ENCODE assay signal across 8 cellular contexts in genomic region chr5:124747770-124748686, GRCh38. TPM values are rescaled to one million over a fixed set of nuclear protein-coding genes. Genes with fewer than 3 reads are reported as not detected.
DNase-seq lines count a peak whose midpoint lies in the region; ATAC-seq, FAIRE-seq and TF ChIP-seq lines count a peak whose summit lies in the region.

No MANE protein-coding gene starts in this region.

- peaks cover 20% of the 10 kb centered on the region for H3K4me1 ChIP-seq in HAP-1
- peaks cover 13% of the 10 kb centered on the region for H3K4me1 ChIP-seq in keratinocyte (ENCODE audit: control insufficient read depth, extremely low read depth, insufficient read depth, low read length)

- TF ChIP-seq CTCF in astrocyte of the spinal cord (IDR thresholded peaks at IDR 0.05; ENCODE audit: low read depth, low read length), result no peak
- no peak for TF ChIP-seq CTCF in keratinocyte (optimal IDR thresholded peaks at IDR 0.05 in 1 of 3, IDR thresholded peaks at IDR 0.05 in 1 of 3, conservative IDR thresholded peaks at IDR 0.05 in 1 of 3; ENCODE audit: extremely low read depth in 1 of 3, insufficient read depth in 2 of 3, low read length in 3 of 3)

- H3K36me3 ChIP-seq in HAP-1 (replicated peaks) (no peaks in the 10 kb centered on the region), keratinocyte (ENCODE audit: control insufficient read depth in 2 of 2, extremely low read depth in 1 of 2, insufficient read depth in 2 of 2, low read length in 2 of 2) (no peaks in the 10 kb centered on the region)

- in situ Hi-C loops in HAP-1 (cut with MboI; ENCODE audit: low sequenced_read_pairs) (no loop called here), astrocyte of the spinal cord (cut with HindIII; ENCODE audit: low sequenced_read_pairs) (no loop called here)

- peaks cover 6% of the 10 kb centered on the region for H3K4me1 Mint-ChIP-seq in activated T-helper 17 cell treated with anti-CD3 and anti-CD28 coated beads, Interleukin-2, amount 50 U/mL, for 72 hours

- H3K79me2 ChIP-seq in keratinocyte (ENCODE audit: control insufficient read depth, insufficient read depth, low read length), result no peaks in the 10 kb centered on the region

- peak; percentile 54 for ATAC-seq in GM18498 (IDR thresholded peaks at IDR 0.05; ENCODE audit: unreplicated experiment)
- no peak for ATAC-seq in activated T-helper 17 cell treated with anti-CD3 and anti-CD28 coated beads, Interleukin-2, amount 50 U/mL, for 72 hours (replicated peaks)

- dilution Hi-C loops in keratinocyte (cut with MboI; ENCODE audit: extremely low pct_ligation_motif_present, low sequenced_read_pairs), result no loop called here

- H3K4me3 ChIP-seq in HAP-1 (peak overlapping the region; percentile 37), astrocyte of the spinal cord (ENCODE audit: low read depth, low read length) (peak overlapping the region; percentile 74), keratinocyte (ENCODE audit: control insufficient read depth in 2 of 3, extremely low read depth in 1 of 3, insufficient read depth in 2 of 3, low read depth in 1 of 3, low read length in 3 of 3) (peak overlapping the region; percentile 40 to 79 (median 66))

- no peak for FAIRE-seq in keratinocyte (lab: Jason Lieb, UNC)

- H2AFZ ChIP-seq in keratinocyte (ENCODE audit: control insufficient read depth, low read length), result peak overlapping the region; percentile 66

- H3K27ac Mint-ChIP-seq in activated T-helper 17 cell treated with anti-CD3 and anti-CD28 coated beads, Interleukin-2, amount 50 U/mL, for 72 hours, result no peak overlapping the region

- H3K27me3 ChIP-seq in HAP-1 (ENCODE audit: low read depth) (no peaks in the 10 kb centered on the region), keratinocyte (ENCODE audit: control insufficient read depth, extremely low read depth, insufficient read depth, low read length) (peaks cover 16% of the 10 kb centered on the region)

- H3K9me1 ChIP-seq in keratinocyte (ENCODE audit: control insufficient read depth, extremely low read depth, insufficient read depth, low read length), result no peaks in the 10 kb centered on the region

- H3K9me3 ChIP-seq in HAP-1, result no peaks in the 10 kb centered on the region
- H3K9me3 ChIP-seq in keratinocyte (ENCODE audit: control insufficient read depth, low read depth, low read length), result no peaks in the 10 kb centered on the region

- H4K20me1 ChIP-seq in keratinocyte (ENCODE audit: control insufficient read depth, extremely low read depth, insufficient read depth, low read length), result no peaks in the 10 kb centered on the region

- peak overlapping the region; percentile 73 for H3K9ac ChIP-seq in keratinocyte (ENCODE audit: control insufficient read depth, extremely low read depth, insufficient read depth, low read length)

- H3K9me3 Mint-ChIP-seq in activated T-helper 17 cell treated with anti-CD3 and anti-CD28 coated beads, Interleukin-2, amount 50 U/mL, for 72 hours, result no peaks in the 10 kb centered on the region

- no peaks in the 10 kb centered on the region for H3K36me3 Mint-ChIP-seq in activated T-helper 17 cell treated with anti-CD3 and anti-CD28 coated beads, Interleukin-2, amount 50 U/mL, for 72 hours (ENCODE audit: low read depth)

- H3K27ac ChIP-seq in keratinocyte (ENCODE audit: control insufficient read depth, insufficient read depth, low read length) (peak overlapping the region; percentile 29), substantia nigra (ENCODE audit: low read depth, low read length, poor library complexity, severe bottlenecking) (peak overlapping the region; percentile 81)

- peaks cover 8% of the 10 kb centered on the region for H3K27me3 Mint-ChIP-seq in activated T-helper 17 cell treated with anti-CD3 and anti-CD28 coated beads, Interleukin-2, amount 50 U/mL, for 72 hours

- no peak overlapping the region for H3K4me3 Mint-ChIP-seq in activated T-helper 17 cell treated with anti-CD3 and anti-CD28 coated beads, Interleukin-2, amount 50 U/mL, for 72 hours

- H3K4me2 ChIP-seq in keratinocyte (ENCODE audit: control insufficient read depth, extremely low read depth, insufficient read depth, low read depth, low read length), result peak overlapping the region; percentile 88

- peak in 1 of 2 experiments; percentile 50 for DNase-seq in HAP-1 (ENCODE audit: low spot score in 2 of 2)
- peak; percentile 74 for DNase-seq in MV-4-11 (lab: John Stamatoyannopoulos, UW)
- DNase-seq in astrocyte of the spinal cord (ENCODE audit: low read depth, low spot score), result no peak
- no peak for DNase-seq in keratinocyte (ENCODE audit: low read depth, low spot score)
- peak in 9 of 49 donors; percentile 19 to 74 (median 45) for DNase-seq in substantia nigra (lab: John Stamatoyannopoulos, UW)
- DNase-seq in activated naive CD4-positive, alpha-beta T cell (lab: John Stamatoyannopoulos, UW), result no peak

RNA-seq across cellular contexts. Expression of gene ZNF608, which starts 1.6 kb away (rescaled TPM):
- polyA plus RNA-seq in keratinocyte, result 0.87 to 1.6 TPM (median 1.1 TPM) in 3 replicates
- polyA plus RNA-seq in keratinocyte (2011; ENCODE audit: low read depth), result 1.3 TPM
- polyA plus RNA-seq in keratinocyte (2011; cell fraction: cytosol; rRNA removed), result 0.84 and 0.95 TPM in 2 replicates
- 3.2 and 4.1 TPM in 2 replicates for polyA plus RNA-seq in keratinocyte (2011; cell fraction: nucleus; rRNA removed)
- 0.89 and 1.1 TPM in 2 replicates for polyA plus RNA-seq in keratinocyte (2012; ENCODE audit: low replicate concordance)
- 2.1 to 2.8 TPM (median 2.4 TPM) in 3 replicates for polyA minus RNA-seq in keratinocyte
- polyA minus RNA-seq in keratinocyte (2011; cell fraction: cytosol; rRNA and poly(A)+ RNA removed), result 0.58 TPM
- 1.8 and 3.7 TPM in 2 replicates for polyA minus RNA-seq in keratinocyte (2011; cell fraction: nucleus; rRNA and poly(A)+ RNA removed)
- total RNA-seq in activated T-helper 17 cell treated with anti-CD3 and anti-CD28 coated beads, Interleukin-2, amount 50 U/mL, for 72 hours, result not detected
